In the genomic region with DNA sequence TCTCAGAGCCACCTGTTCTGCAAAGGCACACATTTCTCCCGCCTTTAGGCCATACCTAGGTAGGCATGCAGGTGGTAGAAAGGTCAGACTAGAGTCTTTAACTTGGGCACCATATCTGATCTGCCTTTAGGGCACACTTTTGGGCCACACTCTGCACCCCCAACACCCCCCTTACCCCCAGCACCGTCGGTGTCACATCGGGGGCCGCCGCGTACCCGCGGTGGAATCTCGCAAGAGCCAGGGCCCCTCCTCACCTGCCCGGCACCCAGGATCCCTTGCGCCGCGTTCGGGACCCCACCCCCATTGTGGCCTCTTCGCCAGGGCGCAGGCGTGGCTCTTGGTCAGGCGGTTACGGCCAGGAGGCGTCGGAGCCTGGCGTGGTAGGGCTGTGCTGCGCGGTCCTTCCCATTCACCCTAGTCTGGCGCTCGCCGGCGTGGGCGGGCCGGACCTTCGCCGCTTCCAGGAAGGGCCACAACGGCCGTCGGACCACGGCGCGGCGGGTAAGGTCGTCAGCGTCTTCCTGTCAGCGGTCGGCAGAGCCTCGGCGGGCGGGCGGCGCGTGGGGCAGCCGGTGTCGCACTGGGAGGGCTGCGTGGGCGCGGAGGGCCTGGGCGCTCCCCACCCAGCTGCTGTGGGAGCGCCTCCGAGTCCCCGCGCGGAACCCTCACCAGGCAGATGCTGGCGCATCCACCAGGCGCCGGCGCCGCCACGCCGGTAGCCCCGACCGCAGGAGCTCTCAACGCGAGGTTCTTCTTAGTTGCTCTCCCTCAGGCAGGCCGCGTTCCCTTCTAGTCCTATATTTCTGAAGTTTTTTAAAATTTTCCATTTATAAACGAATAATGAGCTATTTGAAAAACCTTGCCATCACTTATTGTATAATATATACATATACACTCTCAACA, we compare ENCODE assay signal across 8 cellular contexts. TPM values are rescaled to one million over a fixed set of nuclear protein-coding genes. Genes with fewer than 3 reads are reported as not detected.
DNase-seq lines count a peak whose midpoint lies in the region; ATAC-seq and TF ChIP-seq lines count a peak whose summit lies in the region.

A gene (plus strand): TSS at position 341 of the 903 bp plus-strand sequence. CDS start 23,028 bp downstream, outside the sequence.

- no peak within 1 kb of the TSS for H3K27ac Mint-ChIP-seq in T-cell
- H3K27ac Mint-ChIP-seq in endodermal cell = peak within 1 kb of the TSS; percentile 78

- H3K14ac ChIP-seq in mesenchymal stem cell (ENCODE audit: low read length in 2 of 2) = peak within 1 kb of the TSS in 1 of 2 experiments; percentile 96

- 3 to 6% methylated on average over 11 to 74 of the region's 75 CpGs for WGBS in endodermal cell (ENCODE audit: insufficient coverage in 1 of 2, insufficient read length in 1 of 2), 2 experiments
- 3% methylated on average over 52 of the region's 75 CpGs for WGBS in mesenchymal stem cell

- peak within 1 kb of the TSS; percentile 9 to 60 (median 46) for H3K4me3 Mint-ChIP-seq in T-cell
- H3K4me3 Mint-ChIP-seq in endodermal cell = peak within 1 kb of the TSS; percentile 69

- CTCF ChIA-PET in T-cell (lab: Charles Lee) = no interaction called here

- H3K36me3 ChIP-seq in endodermal cell (ENCODE audit: control insufficient read depth, insufficient read depth, low read length) = peaks cover 3% of the 10 kb centered on the region
- H3K36me3 ChIP-seq in mesenchymal stem cell (ENCODE audit: control insufficient read depth in 1 of 2, insufficient read depth in 2 of 2, low read depth in 1 of 2, low read length in 2 of 2) = no peaks in the 10 kb centered on the region
- H3K36me3 ChIP-seq in thoracic aorta = no peaks in the 10 kb centered on the region

- H3K4me1 ChIP-seq in endodermal cell (ENCODE audit: control insufficient read depth, insufficient read depth, low read length) (no peaks in the 10 kb centered on the region), mesenchymal stem cell (ENCODE audit: control insufficient read depth, insufficient read depth, low read depth, low read length) (no peaks in the 10 kb centered on the region), thoracic aorta (ENCODE audit: control insufficient read depth in 1 of 2, low read depth in 2 of 2) (no peaks in the 10 kb centered on the region)

- peak within 1 kb of the TSS; percentile 65 for H2AFZ ChIP-seq in mesenchymal stem cell (ENCODE audit: low read depth, low read length)

- H3K27me3 Mint-ChIP-seq in T-cell = peaks cover 31 to 34% of the 10 kb centered on the region in 2 donors
- peaks cover 27% of the 10 kb centered on the region for H3K27me3 Mint-ChIP-seq in endodermal cell (ENCODE audit: insufficient read depth)

- peak within 1 kb of the TSS in 1 of 2 experiments; percentile 23 for H3K23ac ChIP-seq in mesenchymal stem cell (ENCODE audit: low read length in 2 of 2)

- H3K4me1 Mint-ChIP-seq in T-cell = peaks cover 0 to 3% (median 0%) of the 10 kb centered on the region in 3 donors
- H3K4me1 Mint-ChIP-seq in endodermal cell = no peaks in the 10 kb centered on the region

- peak within 1 kb of the TSS; percentile 88 for H2BK5ac ChIP-seq in mesenchymal stem cell (ENCODE audit: low read depth, low read length, poor library complexity, severe bottlenecking)

- H3K9me3 Mint-ChIP-seq in T-cell (peaks cover 20 to 26% (median 24%) of the 10 kb centered on the region in 3 donors), endodermal cell (peaks cover 40% of the 10 kb centered on the region)

- H3K4me2 ChIP-seq in mesenchymal stem cell (ENCODE audit: low read length, poor library complexity, severe bottlenecking) = peak within 1 kb of the TSS; percentile 89

- H3K79me1 ChIP-seq in mesenchymal stem cell (replicated peaks; ENCODE audit: low read length, poor library complexity, severe bottlenecking) = peaks cover 10% of the 10 kb centered on the region

- H4K91ac ChIP-seq in mesenchymal stem cell (ENCODE audit: low read length) = peak within 1 kb of the TSS; percentile 97

- H3K27me3 ChIP-seq in endodermal cell (ENCODE audit: control insufficient read depth, insufficient read depth, low read length, poor library complexity, severe bottlenecking) (peaks cover 19% of the 10 kb centered on the region), mesenchymal stem cell (ENCODE audit: control insufficient read depth in 1 of 2, insufficient read depth in 1 of 2, low read length in 2 of 2) (no peaks in the 10 kb centered on the region), thoracic aorta (replicated peaks; ENCODE audit: insufficient read depth) (no peaks in the 10 kb centered on the region)

- H2BK15ac ChIP-seq in mesenchymal stem cell (ENCODE audit: low read depth, poor library complexity, severe bottlenecking) = peak within 1 kb of the TSS; percentile 60

- peak within 1 kb of the TSS; percentile 71 to 83 for H3K4ac ChIP-seq in mesenchymal stem cell (ENCODE audit: low read depth in 1 of 2, low read length in 2 of 2)

- peaks cover 16% of the 10 kb centered on the region for H3K36me3 Mint-ChIP-seq in T-cell
- peaks cover 27% of the 10 kb centered on the region for H3K36me3 Mint-ChIP-seq in endodermal cell (ENCODE audit: low read depth)

- H3K4me3 ChIP-seq in endodermal cell (ENCODE audit: low read length) = peak within 1 kb of the TSS; percentile 80
- H3K4me3 ChIP-seq in mesenchymal stem cell (ENCODE audit: insufficient read depth in 1 of 2, low read depth in 1 of 2, low read length in 2 of 2) = peak within 1 kb of the TSS; percentile 83 to 95
- H3K4me3 ChIP-seq in thoracic aorta = peak within 1 kb of the TSS; percentile 62

- POLR2A ChIA-PET in T-cell (lab: Charles Lee) = no interaction called here

- peak; percentile 92 for ATAC-seq in GM19397 (IDR thresholded peaks at IDR 0.05; ENCODE audit: unreplicated experiment)
- ATAC-seq in T-cell (replicated peaks in 1 of 4) = peak in 3 of 4 experiments; percentile 19 to 28 (median 20)
- ATAC-seq in thoracic aorta (ENCODE audit: insufficient number of reproducible peaks, low FRiP score, low read depth) = no peak
- ATAC-seq in GM19324 (IDR thresholded peaks at IDR 0.05; ENCODE audit: low FRiP score, unreplicated experiment) = no peak

- H3K18ac ChIP-seq in mesenchymal stem cell (ENCODE audit: low read depth in 1 of 2, low read length in 2 of 2) = peak within 1 kb of the TSS; percentile 77 to 81

- H3K9me3 ChIP-seq in endodermal cell (ENCODE audit: control insufficient read depth, low read length) = peaks cover 34% of the 10 kb centered on the region
- peaks cover 30% of the 10 kb centered on the region for H3K9me3 ChIP-seq in mesenchymal stem cell (ENCODE audit: control insufficient read depth, low read length)
- peaks cover 15% of the 10 kb centered on the region for H3K9me3 ChIP-seq in thoracic aorta

- H2AK5ac ChIP-seq in mesenchymal stem cell (ENCODE audit: low read length, severe bottlenecking) = no peak within 1 kb of the TSS

- H3K27ac ChIP-seq in endodermal cell (ENCODE audit: low read depth, low read length) (no peak within 1 kb of the TSS), mesenchymal stem cell (ENCODE audit: low read length, poor library complexity, severe bottlenecking) (peak within 1 kb of the TSS; percentile 24), thoracic aorta (no peak within 1 kb of the TSS)

- H3K9ac ChIP-seq in endodermal cell (ENCODE audit: extremely low read depth, low read length, poor library complexity, severe bottlenecking) = peak within 1 kb of the TSS; percentile 48
- peak within 1 kb of the TSS; percentile 93 for H3K9ac ChIP-seq in mesenchymal stem cell (ENCODE audit: low read length)

- DNase-seq in CMK (ENCODE audit: low read depth) (peak; percentile 90), NCI-H128 (lab: John Stamatoyannopoulos, UW; ENCODE audit: unreplicated experiment) (peak; percentile 36), T-cell (peak in 2 of 34 experiments; percentile 3 to 4), endodermal cell (peak; percentile 95), mesenchymal stem cell (peak; percentile 84), thoracic aorta (ENCODE audit: low spot score) (no peak)

- peak within 1 kb of the TSS; percentile 97 for H4K8ac ChIP-seq in mesenchymal stem cell (ENCODE audit: low read length)

- peak within 1 kb of the TSS; percentile 87 for H2BK120ac ChIP-seq in mesenchymal stem cell (ENCODE audit: low read depth, low read length)

- TF ChIP-seq CTCF in endodermal cell (conservative IDR thresholded peaks at IDR 0.05) = no peak
- TF ChIP-seq CTCF in thoracic aorta (IDR thresholded peaks at IDR 0.05) = no peak

- peak within 1 kb of the TSS; percentile 73 to 98 for H2BK12ac ChIP-seq in mesenchymal stem cell (ENCODE audit: low read length in 2 of 2)

RNA-seq across cellular contexts. Expression of the gene that starts here (rescaled TPM):
- total RNA-seq in T-cell = 1 to 10 TPM in 1 of 5 donors, under 1 TPM in 3, not detected in 1; 0.06 to 1.4 (median 0.39) TPM
- total RNA-seq in endodermal cell = 10 to 100 TPM; 36.6 to 41.6 TPM
- 40.1 TPM for polyA plus RNA-seq in endodermal cell (2013, experiment 1 of 2)
- 44.8 TPM for polyA plus RNA-seq in endodermal cell (2013, experiment 2 of 2)
- 9.5 TPM for polyA plus RNA-seq in mesenchymal stem cell (2013, experiment 1 of 2)
- polyA plus RNA-seq in mesenchymal stem cell (2013, experiment 2 of 2) = 10.8 TPM
- 1 to 10 TPM in 1 of 2 donors, not detected in 1; 2.6 TPM for total RNA-seq in thoracic aorta

Comparison
In these comparisons a context has a peak if more than half of its experiments do, and no peak if none do; other contexts are left out.
1. RNA of the gene that starts here (total RNA-seq): 36.6 to 41.6 TPM in endodermal cell; 2.6 TPM in thoracic aorta and 0.06 to 1.4 TPM in T-cell; every median in the first group is over 10 times any median in the second.
2. ATAC-seq: peak in GM19397 (single experiment) and T-cell (3 of 4); none in thoracic aorta (single experiment) and GM19324 (single experiment).
3. Peak in every context shown above with its lines, with median percentiles within 50 percentile points of each other: H3K4me3 ChIP-seq.